ENCODE assay signal across 8 cellular contexts in the genomic region with DNA sequence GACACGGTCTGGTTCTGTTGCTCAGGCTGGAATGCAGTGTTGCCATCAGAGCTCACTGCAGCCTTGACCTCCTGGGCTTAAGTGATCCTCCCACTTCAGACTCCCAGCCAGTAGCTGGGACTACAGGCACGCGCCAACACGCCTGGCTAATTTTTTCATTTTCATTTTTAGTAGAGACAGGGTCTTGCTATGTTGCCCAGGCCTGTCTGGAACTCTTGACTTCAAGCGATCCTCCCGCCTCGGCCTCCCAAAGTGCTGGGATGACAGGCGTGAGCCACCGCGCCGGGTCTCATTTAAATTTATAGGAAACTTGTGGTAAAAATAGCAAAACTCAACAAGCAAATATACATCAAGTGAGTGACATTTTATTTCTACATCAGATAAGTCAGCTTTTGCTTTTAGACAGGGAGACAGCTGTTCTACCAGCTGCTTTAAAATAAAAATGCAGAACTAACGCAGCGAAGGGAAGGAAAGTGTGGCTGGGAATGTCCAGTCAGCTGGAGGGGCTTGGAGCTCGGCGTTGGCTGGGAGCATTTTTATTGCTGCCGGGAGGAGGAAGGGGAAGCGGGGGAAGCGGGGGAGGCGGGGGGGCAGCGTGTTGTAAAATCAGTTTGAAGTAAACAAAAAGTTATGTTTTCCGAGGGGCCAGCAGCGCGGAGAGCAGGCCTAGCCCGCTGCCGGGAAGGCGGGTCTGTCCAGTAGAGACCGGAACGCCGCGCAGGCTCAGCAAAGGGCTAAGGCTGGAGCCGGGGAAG. TPM values are rescaled to one million over a fixed set of nuclear protein-coding genes. Genes with fewer than 3 reads are reported as not detected.
DNase-seq lines count a peak whose midpoint lies in the region; ATAC-seq and TF ChIP-seq lines count a peak whose summit lies in the region.

No MANE protein-coding gene starts in this region.

- peak overlapping the region; percentile 69 for H3K4me2 ChIP-seq in mesenchymal stem cell (ENCODE audit: low read length, poor library complexity, severe bottlenecking)

- ATAC-seq in GM19452 (IDR thresholded peaks at IDR 0.05; ENCODE audit: unreplicated experiment) (peak; percentile 26), HG02588 (IDR thresholded peaks at IDR 0.05; ENCODE audit: unreplicated experiment) (no peak), GM18505 (IDR thresholded peaks at IDR 0.05; ENCODE audit: unreplicated experiment) (no peak)

- peak overlapping the region; percentile 84 for H2AFZ ChIP-seq in mesenchymal stem cell (ENCODE audit: low read depth, low read length)

- peak overlapping the region; percentile 83 for H3K4me3 ChIP-seq in AG10803 (ENCODE audit: low read length)
- H3K4me3 ChIP-seq in coronary artery, result peak overlapping the region; percentile 84
- peak overlapping the region; percentile 67 to 95 for H3K4me3 ChIP-seq in mesenchymal stem cell (ENCODE audit: insufficient read depth in 1 of 2, low read depth in 1 of 2, low read length in 2 of 2)
- peak overlapping the region; percentile 80 to 97 (median 88) for H3K4me3 ChIP-seq in tibial nerve

- peak overlapping the region; percentile 95 for H3K27ac ChIP-seq in RWPE1
- H3K27ac ChIP-seq in coronary artery, result peak overlapping the region; percentile 97 to 99
- H3K27ac ChIP-seq in mesenchymal stem cell (ENCODE audit: low read length, poor library complexity, severe bottlenecking), result peak overlapping the region; percentile 98
- H3K27ac ChIP-seq in tibial nerve, result peak overlapping the region; percentile 97 to 99 (median 98)

- DNase-seq in AG10803 (ENCODE audit: low read depth) (peak; percentile 67), RWPE1 (ENCODE audit: low spot score) (no peak), coronary artery (ENCODE audit: low spot score) (no peak), mesenchymal stem cell (peak; percentile 77), tibial nerve (ENCODE audit: low spot score in 2 of 2) (peak in 1 of 2 donors; percentile 19)

- peaks cover 2% of the 10 kb centered on the region for H3K79me1 ChIP-seq in mesenchymal stem cell (replicated peaks; ENCODE audit: low read length, poor library complexity, severe bottlenecking)

- H2BK120ac ChIP-seq in mesenchymal stem cell (ENCODE audit: low read depth, low read length), result peak overlapping the region; percentile 62

- TF ChIP-seq POLR2A in tibial nerve (IDR thresholded peaks at IDR 0.05), result no peak
- TF ChIP-seq POLR2A in GM18505 (IDR thresholded peaks at IDR 0.05; ENCODE audit: borderline replicate concordance, extremely low read depth, insufficient read depth, insufficient read length), result no peak

- peak overlapping the region; percentile 95 for H4K91ac ChIP-seq in mesenchymal stem cell (ENCODE audit: low read length)

- H3K4ac ChIP-seq in mesenchymal stem cell (ENCODE audit: low read depth in 1 of 2, low read length in 2 of 2), result peak overlapping the region; percentile 83 to 85

- no peak overlapping the region for H3K23ac ChIP-seq in mesenchymal stem cell (ENCODE audit: low read length in 2 of 2)

- no peak for TF ChIP-seq EP300 in tibial nerve (IDR thresholded peaks at IDR 0.05)

- peak overlapping the region; percentile 97 for H3K9ac ChIP-seq in mesenchymal stem cell (ENCODE audit: low read length)

- no peak for TF ChIP-seq CTCF in AG10803 (conservative IDR thresholded peaks at IDR 0.05; ENCODE audit: low read length)
- no peak for TF ChIP-seq CTCF in RWPE1 (conservative IDR thresholded peaks at IDR 0.05; ENCODE audit: low read depth)
- no peak for TF ChIP-seq CTCF in coronary artery (IDR thresholded peaks at IDR 0.05)
- no peak for TF ChIP-seq CTCF in tibial nerve (IDR thresholded peaks at IDR 0.05)

- no peaks in the 10 kb centered on the region for H3K36me3 ChIP-seq in mesenchymal stem cell (ENCODE audit: control insufficient read depth in 1 of 2, insufficient read depth in 2 of 2, low read depth in 1 of 2, low read length in 2 of 2)
- peaks cover 0 to 5% (median 0%) of the 10 kb centered on the region in 3 donors for H3K36me3 ChIP-seq in tibial nerve

- H3K27me3 ChIP-seq in mesenchymal stem cell (ENCODE audit: control insufficient read depth in 1 of 2, insufficient read depth in 1 of 2, low read length in 2 of 2), result no peaks in the 10 kb centered on the region
- H3K27me3 ChIP-seq in tibial nerve, result no peaks in the 10 kb centered on the region

- peak overlapping the region; percentile 80 for H2BK15ac ChIP-seq in mesenchymal stem cell (ENCODE audit: low read depth, poor library complexity, severe bottlenecking)

- H3K4me1 ChIP-seq in mesenchymal stem cell (ENCODE audit: control insufficient read depth, insufficient read depth, low read depth, low read length) (peaks cover 1% of the 10 kb centered on the region), tibial nerve (peaks cover 0 to 41% (median 15%) of the 10 kb centered on the region in 4 donors)

- peak overlapping the region; percentile 97 for H4K8ac ChIP-seq in mesenchymal stem cell (ENCODE audit: low read length)

- CTCF ChIA-PET in RWPE1 (lab: Yijun Ruan, JAX), result interaction anchor here (0.5 to 1.3 kb wide), 4 partner anchors 9 to 508 kb away, joined by 3 to 5 read pairs (median 4); no protein-coding TSS in a partner anchor

- WGBS in mesenchymal stem cell, result 14% methylated on average over 25 of the region's 31 CpGs
- 16 to 21% methylated on average over 31 of the region's 31 CpGs for WGBS in tibial nerve, 2 donors

- H3K9me3 ChIP-seq in mesenchymal stem cell (ENCODE audit: control insufficient read depth, low read length), result no peaks in the 10 kb centered on the region
- no peaks in the 10 kb centered on the region for H3K9me3 ChIP-seq in tibial nerve

- H2BK5ac ChIP-seq in mesenchymal stem cell (ENCODE audit: low read depth, low read length, poor library complexity, severe bottlenecking), result peak overlapping the region; percentile 66

- H2AK5ac ChIP-seq in mesenchymal stem cell (ENCODE audit: low read length, severe bottlenecking), result no peak overlapping the region

- H3K14ac ChIP-seq in mesenchymal stem cell (ENCODE audit: low read length in 2 of 2), result peak overlapping the region in 1 of 2 experiments; percentile 1

- POLR2A ChIA-PET in RWPE1 (lab: Yijun Ruan, JAX; ENCODE audit: low non-redundant PET), result interaction anchor here (0.7 kb wide), 1 partner anchor 99 kb away, joined by 4 read pairs; no protein-coding TSS in a partner anchor

- no peak overlapping the region for H2BK12ac ChIP-seq in mesenchymal stem cell (ENCODE audit: low read length in 2 of 2)

- H3K18ac ChIP-seq in mesenchymal stem cell (ENCODE audit: low read depth in 1 of 2, low read length in 2 of 2), result peak overlapping the region; percentile 85

RNA-seq across cellular contexts. Expression of a gene that starts 0.7 kb away (rescaled TPM):
- 18.6 TPM for polyA plus RNA-seq in mesenchymal stem cell (2013, experiment 1 of 2)
- 15.6 TPM for polyA plus RNA-seq in mesenchymal stem cell (2013, experiment 2 of 2)
- 10 to 100 TPM; 30.2 to 43.2 (median 36.6) TPM for total RNA-seq in tibial nerve

Comparison
In these comparisons a context has a peak if more than half of its experiments do, and no peak if none do; other contexts are left out.
1. DNase-seq: peak in AG10803 (single experiment) and mesenchymal stem cell (single experiment); none in RWPE1 (single experiment) and coronary artery (single experiment).
2. Peak in every context shown above with its lines, with median percentiles within 50 percentile points of each other: H3K4me3 ChIP-seq and H3K27ac ChIP-seq.